ENCODE assay signal across 11 cellular contexts in the genomic region with DNA sequence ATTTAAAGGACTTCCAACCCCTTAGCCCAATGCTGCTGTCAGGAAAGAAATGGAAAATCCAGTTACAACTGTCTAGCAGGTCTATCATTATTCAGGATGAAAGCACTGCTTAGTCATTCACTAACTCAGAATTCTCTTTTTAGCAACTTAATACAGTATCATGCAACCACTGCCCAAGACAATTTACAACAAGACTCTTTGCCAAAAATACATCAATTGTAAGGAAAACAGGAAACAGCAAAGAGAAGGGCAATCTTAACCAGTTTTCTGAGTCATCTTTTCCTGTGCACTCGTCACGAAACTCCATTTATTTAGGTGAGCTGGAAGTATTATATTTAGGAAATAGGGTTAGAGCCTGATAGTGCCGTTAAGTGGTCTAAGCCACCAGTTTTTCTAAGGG.
A peak's percentile ranks its signal among the peaks of the same experiment; 100 is the strongest.
DNase-seq lines count a peak whose midpoint lies in the region; ATAC-seq and TF ChIP-seq lines count a peak whose summit lies in the region.
"Had no signal": no experiment of that assay in that cellular context is flagged by ENCODE, and none has a peak within 500 bp of the region (broad histone marks: within the 10 kb centered on the region; RNA-seq: fewer than 3 reads in every experiment).

No MANE protein-coding gene starts in this region.

- H3K27ac Mint-ChIP-seq in activated CD8-positive, alpha-beta T cell treated with anti-CD3 and anti-CD28 coated beads, Interleukin-2, amount 10 ng/mL, durations not matched to agents 7 days and 5 days, result no peak overlapping the region
- H3K27ac Mint-ChIP-seq: activated CD4-positive, alpha-beta T cell treated with anti-CD3 and anti-CD28 coated beads for 36 hours had no signal

- H3K4me2 ChIP-seq in MM.1S (ENCODE audit: low read depth, low read length), result no peak overlapping the region

- H4K20me1 ChIP-seq in MM.1S (ENCODE audit: insufficient read depth, low read length), result no peaks in the 10 kb centered on the region

- H3K79me2 ChIP-seq in MM.1S (ENCODE audit: low read length), result no peaks in the 10 kb centered on the region

- no peaks in the 10 kb centered on the region for H3F3A ChIP-seq in MM.1S (ENCODE audit: insufficient read depth, low read length)

- H3K27me3 Mint-ChIP-seq in activated CD8-positive, alpha-beta T cell treated with anti-CD3 and anti-CD28 coated beads, Interleukin-2, amount 10 ng/mL, durations not matched to agents 7 days and 5 days (ENCODE audit: low read depth), result peaks cover 12% of the 10 kb centered on the region

- no peaks in the 10 kb centered on the region for H3K36me3 Mint-ChIP-seq in activated CD8-positive, alpha-beta T cell treated with anti-CD3 and anti-CD28 coated beads, Interleukin-2, amount 10 ng/mL, durations not matched to agents 7 days and 5 days (ENCODE audit: low read depth)

- no peaks in the 10 kb centered on the region; the same call in 1 of the 2 replicates for H3K9me3 ChIP-seq in MM.1S (replicated peaks; ENCODE audit: insufficient read depth, low read length)

- TF ChIP-seq CTCF in BJ (IDR thresholded peaks at IDR 0.05; ENCODE audit: insufficient read depth, low read depth, low read length) (no peak), astrocyte of the cerebellum (IDR thresholded peaks at IDR 0.05; ENCODE audit: low read depth, low read length, missing control alignments) (no peak), GM10248 (IDR thresholded peaks at IDR 0.05; ENCODE audit: control extremely low read depth, extremely low read depth, low read depth, missing control alignments) (no peak), MM.1S (IDR thresholded peaks at IDR 0.05; ENCODE audit: low read length) (no peak)

- ATAC-seq in activated CD8-positive, alpha-beta T cell treated with anti-CD3 and anti-CD28 coated beads, Interleukin-2, amount 10 ng/mL, durations not matched to agents 7 days and 5 days, result no peak
- ATAC-seq in GM18907 (IDR thresholded peaks at IDR 0.05; ENCODE audit: unreplicated experiment), result no peak

- CTCF ChIA-PET in BJ (lab: Yijun Ruan, JAX) (interaction anchor here (0.7 kb wide), 1 partner anchor 31 kb away, joined by 3 read pairs; no protein-coding TSS in a partner anchor), GM10248 (lab: Yijun Ruan, JAX) (interaction anchor here (0.8 to 1.1 kb wide), 2 partner anchors 16 to 219 kb away, joined by 3 read pairs; no protein-coding TSS in a partner anchor)
- CTCF ChIA-PET in activated CD8-positive, alpha-beta T cell treated with anti-CD3 and anti-CD28 coated beads, Interleukin-2, amount 10 ng/mL, durations not matched to agents 7 days and 5 days (lab: Charles Lee), result no interaction called here

- H3K4me3 ChIP-seq in BJ (ENCODE audit: low read depth, low read length) (no peak overlapping the region), astrocyte of the cerebellum (ENCODE audit: low read depth, low read length) (no peak overlapping the region), MM.1S (ENCODE audit: low read length) (no peak overlapping the region)

- no peak overlapping the region for H3K27ac ChIP-seq in MM.1S (ENCODE audit: low read length)

- POLR2A ChIA-PET in BJ (lab: Charles Lee), result no interaction called here
- POLR2A ChIA-PET in GM10248 (lab: Yijun Ruan, JAX), result no interaction called here
- POLR2A ChIA-PET in activated CD8-positive, alpha-beta T cell treated with anti-CD3 and anti-CD28 coated beads, Interleukin-2, amount 10 ng/mL, durations not matched to agents 7 days and 5 days (lab: Charles Lee), result no interaction called here

- peak; percentile 93 for DNase-seq in BJ (ENCODE audit: low read depth)
- peak; percentile 94 for DNase-seq in LHCN-M2 (ENCODE audit: low read depth)
- peak; percentile 76 for DNase-seq in astrocyte of the cerebellum (ENCODE audit: low read depth)
- peak; percentile 13 for DNase-seq in kidney glomerular epithelial cell (lab: John Stamatoyannopoulos, UW)
- DNase-seq in GM10248 (ENCODE audit: extremely low spot score), result no peak
- DNase-seq in activated CD8-positive, alpha-beta T cell treated with anti-CD3 and anti-CD28 coated beads, Interleukin-2, amount 10 ng/mL, durations not matched to agents 7 days and 5 days, result no peak
- DNase-seq in MM.1S, result no peak
- DNase-seq: activated CD4-positive, alpha-beta T cell treated with anti-CD3 and anti-CD28 coated beads for 36 hours; DMS79 treated with DMSO at 0.1 percent for 48 hours; NCI-H524 had no signal

- H3K36me3 ChIP-seq in BJ (ENCODE audit: control insufficient read depth, insufficient read depth, low read length) (no peaks in the 10 kb centered on the region), MM.1S (replicated peaks; ENCODE audit: insufficient read depth, low read length) (no peaks in the 10 kb centered on the region)

- no peaks in the 10 kb centered on the region for H3K4me1 ChIP-seq in MM.1S (ENCODE audit: low read length)

- peaks cover 9% of the 10 kb centered on the region for H3K4me1 Mint-ChIP-seq in activated CD8-positive, alpha-beta T cell treated with anti-CD3 and anti-CD28 coated beads, Interleukin-2, amount 10 ng/mL, durations not matched to agents 7 days and 5 days (ENCODE audit: low read depth)

- no peaks in the 10 kb centered on the region for H3K9me2 ChIP-seq in MM.1S (replicated peaks; ENCODE audit: insufficient read depth, low read length)

- H3K9ac ChIP-seq in MM.1S (ENCODE audit: low read length), result no peak overlapping the region

- H2AFZ ChIP-seq in MM.1S (ENCODE audit: low read length), result no peak overlapping the region

- H3K27me3 ChIP-seq in BJ (ENCODE audit: control insufficient read depth, insufficient read depth, low read length) (no peaks in the 10 kb centered on the region), MM.1S (replicated peaks; ENCODE audit: insufficient read depth, low read length) (no peaks in the 10 kb centered on the region)

- in situ Hi-C loops in astrocyte of the cerebellum (cut with HindIII; ENCODE audit: low sequenced_read_pairs), result no loop called here

- no peaks in the 10 kb centered on the region for H3K9me3 Mint-ChIP-seq in activated CD8-positive, alpha-beta T cell treated with anti-CD3 and anti-CD28 coated beads, Interleukin-2, amount 10 ng/mL, durations not matched to agents 7 days and 5 days (ENCODE audit: insufficient read depth)

- no peak overlapping the region for H3K4me3 Mint-ChIP-seq in activated CD8-positive, alpha-beta T cell treated with anti-CD3 and anti-CD28 coated beads, Interleukin-2, amount 10 ng/mL, durations not matched to agents 7 days and 5 days
- H3K4me3 Mint-ChIP-seq: activated CD4-positive, alpha-beta T cell treated with anti-CD3 and anti-CD28 coated beads for 36 hours had no signal

Comparison
In these comparisons a context has a peak if more than half of its experiments do, and no peak if none do; other contexts are left out.
1. DNase-seq: peak in BJ (single experiment), LHCN-M2 (single experiment), astrocyte of the cerebellum (single experiment) and kidney glomerular epithelial cell (single experiment); none in GM10248 (single experiment), activated CD8-positive, alpha-beta T cell treated with anti-CD3 and anti-CD28 coated beads, Interleukin-2, amount 10 ng/mL, durations not matched to agents 7 days and 5 days (single experiment) and MM.1S (single experiment).